ENCODE assay signal across 16 cellular contexts in genomic region chr7:8283968-8284367, GRCh38. TPM values are rescaled to one million over a fixed set of nuclear protein-coding genes. Genes with fewer than 3 reads are reported as not detected.
DNase-seq lines count a peak whose midpoint lies in the region; ATAC-seq, FAIRE-seq and TF ChIP-seq lines count a peak whose summit lies in the region.
"Had no signal": no experiment of that assay in that cellular context is flagged by ENCODE, and none has a peak within 500 bp of the region (broad histone marks: within the 10 kb centered on the region; RNA-seq: fewer than 3 reads in every experiment).

No MANE protein-coding gene starts in this region.

- H3K4me3 ChIP-seq in heart left ventricle (no peak overlapping the region), small intestine (ENCODE audit: low read depth in 1 of 2, low read length in 2 of 2) (no peak overlapping the region)
- H3K4me3 ChIP-seq: BLaER1 treated with 17β-estradiol and CSF1 and Interleukin-3, amounts not matched to agents 10 nM and 100 nM; HAP-1 had no signal

- no peaks in the 10 kb centered on the region for H3K27me3 ChIP-seq in heart left ventricle
- H3K27me3 ChIP-seq in small intestine (ENCODE audit: control insufficient read depth in 2 of 2, insufficient read depth in 2 of 2, low read length in 2 of 2) = no peaks in the 10 kb centered on the region
- H3K27me3 ChIP-seq: BLaER1 treated with 17β-estradiol and CSF1 and Interleukin-3, amounts not matched to agents 10 nM and 100 nM had no signal

- no peak for TF ChIP-seq POLR2A in heart left ventricle (IDR thresholded peaks at IDR 0.05)

- TF ChIP-seq CTCF in VCaP (conservative IDR thresholded peaks at IDR 0.05) (no peak), heart left ventricle (IDR thresholded peaks at IDR 0.05) (no peak)

- no peak for FAIRE-seq in small intestine (lab: Jason Lieb, UNC)
- FAIRE-seq: GM12891, GM19239, HepG2 had no signal

- peak overlapping the region; percentile 70 for H3K27ac ChIP-seq in VCaP
- H3K27ac ChIP-seq in heart left ventricle = peak overlapping the region; percentile 28 to 90 (median 82)
- H3K27ac ChIP-seq in small intestine (ENCODE audit: low read depth in 1 of 2, low read length in 1 of 2) = no peak overlapping the region
- H3K27ac ChIP-seq: BLaER1 treated with 17β-estradiol and CSF1 and Interleukin-3, amounts not matched to agents 10 nM and 100 nM had no signal

- DNase-seq in heart left ventricle (peak in 4 of 5 donors; percentile 60 to 80 (median 70)), left ventricle myocardium superior (peak; percentile 53), small intestine (peak; percentile 63), DMS153 (lab: John Stamatoyannopoulos, UW) (no peak)
- no peak for DNase-seq in effector CD8-positive, alpha-beta T cell (lab: John Stamatoyannopoulos, UW)
- DNase-seq: CD8-positive, alpha-beta T cell; DND-41; EL had no signal

- H3K9me3 ChIP-seq in heart left ventricle (no peaks in the 10 kb centered on the region), small intestine (ENCODE audit: control insufficient read depth, low read depth) (no peaks in the 10 kb centered on the region)
- H3K9me3 ChIP-seq: HAP-1 had no signal

- 35 to 45% (median 41%) methylated on average over 2 of the region's 2 CpGs for WGBS in heart left ventricle, 4 donors
- 54 to 67% (median 59%) methylated on average over 2 of the region's 2 CpGs for WGBS in small intestine, 3 donors

- H3K4me1 ChIP-seq in heart left ventricle (peaks cover 0 to 33% (median 8%) of the 10 kb centered on the region in 12 donors), small intestine (ENCODE audit: control insufficient read depth in 2 of 2, insufficient read depth in 1 of 2, low read depth in 1 of 2, low read length in 1 of 2) (no peaks in the 10 kb centered on the region)
- H3K4me1 ChIP-seq: BLaER1 treated with 17β-estradiol and CSF1 and Interleukin-3, amounts not matched to agents 10 nM and 100 nM; HAP-1 had no signal

- intact Hi-C loops in heart left ventricle (cut with DNase I) = loop anchor here in 3 of 10 donors (1.0 to 10.0 kb wide), 3 partner anchors 23 to 689 kb away; no protein-coding TSS in a partner anchor
- intact Hi-C loops in left ventricle myocardium superior (cut with micrococcal nuclease) = no loop called here

- ATAC-seq in heart left ventricle (peak; percentile 91 to 93 (median 91)), left ventricle myocardium superior (peak; percentile 93), HG02588 (IDR thresholded peaks at IDR 0.05; ENCODE audit: unreplicated experiment) (no peak)
- ATAC-seq: CD8-positive, alpha-beta T cell; HepG2 had no signal

- H3K36me3 ChIP-seq in heart left ventricle = no peaks in the 10 kb centered on the region
- H3K36me3 ChIP-seq in small intestine (ENCODE audit: control insufficient read depth in 2 of 2, insufficient read depth in 2 of 2, low read length in 2 of 2) = no peaks in the 10 kb centered on the region
- H3K36me3 ChIP-seq: BLaER1 treated with 17β-estradiol and CSF1 and Interleukin-3, amounts not matched to agents 10 nM and 100 nM; HAP-1 had no signal

RNA-seq across cellular contexts. Expression of gene ICA1, which starts 22.0 kb away (rescaled TPM):
- 10 to 100 TPM; 37.5 to 74.4 (median 58.7) TPM for total RNA-seq in heart left ventricle
- polyA plus RNA-seq in heart left ventricle = 10 to 100 TPM; 23.8 to 28.8 TPM
- 51.0 TPM for total RNA-seq in left ventricle myocardium superior
- 10 to 100 TPM; 32.1 to 49.9 (median 41.6) TPM for polyA plus RNA-seq in small intestine
- total RNA-seq: B cell had no signal
- polyA plus RNA-seq: HepG2 had no signal

Comparison
In these comparisons a context has a peak if more than half of its experiments do, and no peak if none do; other contexts are left out.
1. H3K27ac ChIP-seq: peak in VCaP (single experiment) and heart left ventricle (12 of 12); none in small intestine (0 of 2).
2. DNase-seq: peak in heart left ventricle (4 of 5), left ventricle myocardium superior (single experiment) and small intestine (single experiment); none in effector CD8-positive, alpha-beta T cell (single experiment) and DMS153 (single experiment).